In genomic region chr13:41700790-41701310, GRCh38 we compare ENCODE assay signal across 9 cellular contexts.
DNase-seq lines count a peak whose midpoint lies in the region; FAIRE-seq and TF ChIP-seq lines count a peak whose summit lies in the region.
"Had no signal": no experiment of that assay in that cellular context is flagged by ENCODE, and none has a peak within 500 bp of the region (broad histone marks: within the 10 kb centered on the region; RNA-seq: fewer than 3 reads in every experiment).

No MANE protein-coding gene starts in this region.

- intact Hi-C loops in testis (cut with DNase I; ENCODE audit: low total_unique reads), result no loop called here

- H3K27ac ChIP-seq in WERI-Rb-1 (no peak overlapping the region), testis (no peak overlapping the region)
- H3K27ac ChIP-seq: KMS-11 had no signal

- H3K36me3 ChIP-seq in WERI-Rb-1 (no peaks in the 10 kb centered on the region), testis (ENCODE audit: low read depth, missing control alignments) (no peaks in the 10 kb centered on the region)

- no peak for TF ChIP-seq POLR2A in H54 (IDR thresholded peaks at IDR 0.05; ENCODE audit: low read depth, low read length)
- no peak for TF ChIP-seq POLR2A in testis (IDR thresholded peaks at IDR 0.05)

- no peaks in the 10 kb centered on the region for H3K4me1 ChIP-seq in testis

- no peak for DNase-seq in H54 (ENCODE audit: insufficient read length, low spot score)
- peak; percentile 94 for DNase-seq in NCI-H69 (lab: John Stamatoyannopoulos, UW)
- peak; percentile 73 for DNase-seq in dermis blood vessel endothelial cell
- DNase-seq in renal cortical epithelial cell (ENCODE audit: low read depth), result peak; percentile 89
- DNase-seq in WERI-Rb-1, result no peak
- no peak for DNase-seq in D341Med (ENCODE audit: low spot score)
- DNase-seq in activated CD4-positive, CD25-positive, alpha-beta regulatory T cell treated with anti-CD3 and anti-CD28 coated beads, Interleukin-2, amount 50 U/mL, for 72 hours, result no peak
- DNase-seq in testis, result no peak

- H3K27me3 ChIP-seq in WERI-Rb-1 (ENCODE audit: insufficient read depth, low read depth, severe bottlenecking) (no peaks in the 10 kb centered on the region), testis (no peaks in the 10 kb centered on the region)

- H3K4me3 ChIP-seq in WERI-Rb-1 (ENCODE audit: low read depth, low read length) (no peak overlapping the region), testis (no peak overlapping the region)

- no peaks in the 10 kb centered on the region for H3K9me3 ChIP-seq in WERI-Rb-1 (ENCODE audit: severe bottlenecking)
- no peaks in the 10 kb centered on the region for H3K9me3 ChIP-seq in testis

- no peak for TF ChIP-seq CTCF in WERI-Rb-1 (IDR thresholded peaks at IDR 0.05; ENCODE audit: low read depth, low read length)
- no peak for TF ChIP-seq CTCF in testis (IDR thresholded peaks at IDR 0.05)

- peak; percentile 57 for FAIRE-seq in H54 (lab: Jason Lieb, UNC)

Comparison
In these comparisons a context has a peak if more than half of its experiments do, and no peak if none do; other contexts are left out.
1. DNase-seq: peak in NCI-H69 (single experiment), dermis blood vessel endothelial cell (single experiment) and renal cortical epithelial cell (single experiment); none in H54 (single experiment), WERI-Rb-1 (single experiment), D341Med (single experiment), activated CD4-positive, CD25-positive, alpha-beta regulatory T cell treated with anti-CD3 and anti-CD28 coated beads, Interleukin-2, amount 50 U/mL, for 72 hours (single experiment) and testis (single experiment).